Comparison of ENCODE assay signal across 1 cellular context in genomic region chr7:135664046-135664589, GRCh38.
A peak's percentile ranks its signal among the peaks of the same experiment; 100 is the strongest.
TF ChIP-seq lines count a peak whose summit lies in the region.

No MANE protein-coding gene starts in this region.

TF ChIP-seq in K562, 482 proteins besides CTCF, POLR2A, EP300 and RAD21 (continued from another document and continues in another):
- TF ChIP-seq ELK3 (CRISPR knock-in tag; IDR thresholded peaks at IDR 0.05) (0 out of 2 replicates have a peak, but pooled peaks have one; percentile 6), ZEB2 (IDR thresholded peaks at IDR 0.05) (peak; percentile 58), ZBTB33 (CRISPR knock-in tag; IDR thresholded peaks at IDR 0.05) (no peak), SRSF1 (IDR thresholded peaks at IDR 0.05; ENCODE audit: low read depth, low read length) (no peak), EP400 (IDR thresholded peaks at IDR 0.05) (peak; percentile 70), PHB2 (IDR thresholded peaks at IDR 0.05; ENCODE audit: low read depth) (peak; percentile 81), STAT5A (IDR thresholded peaks at IDR 0.05; ENCODE audit: borderline replicate concordance, low read length) (peak; percentile 89), CCAR2 (IDR thresholded peaks at IDR 0.05; ENCODE audit: low read depth, low read length) (no peak), SMAD4 (CRISPR knock-in tag; conservative IDR thresholded peaks at IDR 0.05) (0 out of 2 replicates have a peak, but pooled peaks have one; percentile 10), HDAC3 (IDR thresholded peaks at IDR 0.05; ENCODE audit: borderline replicate concordance, partially characterized antibody) (peak; percentile 89), IRF9 (tag; IDR thresholded peaks at IDR 0.05) (0 out of 2 replicates have a peak, but pooled peaks have one; percentile 38), GATAD2B (IDR thresholded peaks at IDR 0.05; ENCODE audit: borderline replicate concordance) (peak; percentile 89; the same call in 1 of the 2 replicates), ZNF277 (CRISPR knock-in tag; IDR thresholded peaks at IDR 0.05; ENCODE audit: borderline replicate concordance) (no peak), SREBF1 (IDR thresholded peaks at IDR 0.05; ENCODE audit: borderline replicate concordance, low read depth, low read length) (no peak), KDM5B (IDR thresholded peaks at IDR 0.05; ENCODE audit: insufficient replicate concordance, low read depth, low read length) (peak; percentile 45), CEBPB (tag; IDR thresholded peaks at IDR 0.05) (peak; percentile 96), CBFA2T2 (conservative IDR thresholded peaks at IDR 0.05) (peak; percentile 90), FOXP4 (CRISPR knock-in tag; IDR thresholded peaks at IDR 0.05; ENCODE audit: borderline replicate concordance) (peak; percentile 42; the same call in 1 of the 2 replicates), ATF7 (IDR thresholded peaks at IDR 0.05) (peak; percentile 97), ZNF707 (CRISPR knock-in tag; conservative IDR thresholded peaks at IDR 0.05) (no peak), ARID2 (IDR thresholded peaks at IDR 0.05) (no peak), HDGF (IDR thresholded peaks at IDR 0.05) (no peak), TEAD4 (IDR thresholded peaks at IDR 0.05; ENCODE audit: low read length) (peak; percentile 96), TEAD4 (CRISPR knock-in tag; IDR thresholded peaks at IDR 0.05; ENCODE audit: borderline replicate concordance) (no peak), TRIM24 (IDR thresholded peaks at IDR 0.05) (peak; percentile 90 to 95), ZC3H8 (IDR thresholded peaks at IDR 0.05) (no peak), RBM25 (IDR thresholded peaks at IDR 0.05; ENCODE audit: low read depth, low read length, severe bottlenecking) (no peak), HMG20A (CRISPR knock-in tag; conservative IDR thresholded peaks at IDR 0.05) (no peak), FOSL1 (tag; conservative IDR thresholded peaks at IDR 0.05) (peak; percentile 76), ZNF134 (CRISPR knock-in tag; conservative IDR thresholded peaks at IDR 0.05) (0 out of 2 replicates have a peak, but pooled peaks have one; percentile 34), KHSRP (IDR thresholded peaks at IDR 0.05) (peak; percentile 83; the same call in 1 of the 2 replicates), ESRRA (IDR thresholded peaks at IDR 0.05; ENCODE audit: borderline replicate concordance, low read depth) (peak; percentile 26; the same call in 1 of the 2 replicates), ZBTB9 (CRISPR knock-in tag; IDR thresholded peaks at IDR 0.05) (no peak), MBD2 (IDR thresholded peaks at IDR 0.05; ENCODE audit: borderline replicate concordance, low read depth) (peak; percentile 43; the same call in 1 of the 2 replicates), ZBTB17 (CRISPR knock-in tag; IDR thresholded peaks at IDR 0.05) (no peak), CUX1 (CRISPR knock-in tag; IDR thresholded peaks at IDR 0.05) (no peak), CHD4 (IDR thresholded peaks at IDR 0.05; ENCODE audit: insufficient read depth, insufficient replicate concordance, low read depth, low read length, poor library complexity, severe bottlenecking) (no peak), FOXA3 (CRISPR knock-in tag; conservative IDR thresholded peaks at IDR 0.05 in 1 of 2, IDR thresholded peaks at IDR 0.05 in 1 of 2) (peak in 1 of 2 experiments; percentile 39; a peak in 2 of 4 replicates), HBP1 (CRISPR knock-in tag; IDR thresholded peaks at IDR 0.05) (no peak), PYGO2 (tag; IDR thresholded peaks at IDR 0.05) (no peak; the same call in 1 of the 2 replicates), JUND (IDR thresholded peaks at IDR 0.05; ENCODE audit: borderline replicate concordance, low read depth, low read length) (peak; percentile 95), JUND (tag; IDR thresholded peaks at IDR 0.05; ENCODE audit: borderline replicate concordance, low read depth, low read length) (peak; percentile 95), JUN (IDR thresholded peaks at IDR 0.05; ENCODE audit: borderline replicate concordance, low read depth, low read length) (peak; percentile 91), JUN (CRISPR knock-in tag; IDR thresholded peaks at IDR 0.05; ENCODE audit: borderline replicate concordance) (no peak), PML (IDR thresholded peaks at IDR 0.05; ENCODE audit: low read length) (peak; percentile 93), TBP (optimal IDR thresholded peaks at IDR 0.05; ENCODE audit: low read depth, low read length) (peak; percentile 34), ZNF3 (CRISPR knock-in tag; IDR thresholded peaks at IDR 0.05) (no peak), PHB (CRISPR knock-in tag; IDR thresholded peaks at IDR 0.05) (no peak), HES1 (IDR thresholded peaks at IDR 0.05; ENCODE audit: low read depth) (no peak; the same call in 1 of the 2 replicates), RBFOX2 (IDR thresholded peaks at IDR 0.05; ENCODE audit: low read depth, low read length) (0 out of 2 replicates have a peak, but pooled peaks have one; percentile 9), ILF3 (IDR thresholded peaks at IDR 0.05; ENCODE audit: borderline replicate concordance) (no peak; the same call in 1 of the 2 replicates), NCOA2 (IDR thresholded peaks at IDR 0.05; ENCODE audit: partially characterized antibody in 2 of 2) (peak in 1 of 2 experiments; percentile 58), NONO (IDR thresholded peaks at IDR 0.05; ENCODE audit: low read depth in 2 of 2, low read length in 1 of 2) (no peak; a peak in 1 of 4 replicates), SMARCA4 (IDR thresholded peaks at IDR 0.05) (peak; percentile 99), FUS (optimal IDR thresholded peaks at IDR 0.05; ENCODE audit: low read depth, low read length) (no peak), MEF2D (tag; conservative IDR thresholded peaks at IDR 0.05; ENCODE audit: low read depth) (no peak), TBL1XR1 (IDR thresholded peaks at IDR 0.05; ENCODE audit: low read length in 2 of 2) (peak in 1 of 2 experiments; percentile 91; a peak in 2 of 4 replicates), KLF1 (tag; IDR thresholded peaks at IDR 0.05) (no peak)
